In the genomic region with DNA sequence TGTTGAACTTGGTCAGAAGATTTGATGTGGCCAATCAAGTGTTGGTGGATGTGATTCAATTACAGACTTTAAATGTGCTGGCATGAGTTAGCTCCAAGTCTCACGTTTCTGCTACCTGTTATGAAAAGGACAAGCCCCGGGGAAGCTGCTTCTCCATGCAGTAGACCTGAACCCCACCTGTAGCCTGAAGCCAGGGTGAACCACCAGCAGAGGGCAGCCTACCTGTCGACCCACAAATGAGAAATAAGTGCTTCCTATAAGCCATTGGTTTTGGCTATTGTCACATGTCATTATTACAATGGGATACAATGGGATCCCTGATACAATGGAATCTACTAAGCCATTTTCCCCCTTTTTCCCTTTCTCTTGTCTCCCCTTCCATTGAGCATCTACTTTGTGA, we compare ENCODE assay signal across 10 cellular contexts.
DNase-seq lines count a peak whose midpoint lies in the region; ATAC-seq and TF ChIP-seq lines count a peak whose summit lies in the region.
"Had no signal": no experiment of that assay in that cellular context is flagged by ENCODE, and none has a peak within 500 bp of the region (broad histone marks: within the 10 kb centered on the region; RNA-seq: fewer than 3 reads in every experiment).

No MANE protein-coding gene starts in this region.

- H3K4me3 ChIP-seq in GM12864 (ENCODE audit: low read depth, low read length) (no peak overlapping the region), sigmoid colon (no peak overlapping the region)
- H3K4me3 ChIP-seq: uterus had no signal

- 44 to 52% methylated on average over 3 of the region's 3 CpGs for WGBS in sigmoid colon, 2 donors

- TF ChIP-seq EP300 in sigmoid colon (IDR thresholded peaks at IDR 0.05), result no peak

- TF ChIP-seq CTCF in GM12864 (IDR thresholded peaks at IDR 0.05; ENCODE audit: low read depth, low read length, missing control alignments) (peak; percentile 85), neural crest cell (conservative IDR thresholded peaks at IDR 0.05) (peak; percentile 33), Calu3 (IDR thresholded peaks at IDR 0.05; ENCODE audit: unreplicated experiment) (no peak), sigmoid colon (IDR thresholded peaks at IDR 0.05) (no peak)

- H3K4me1 Mint-ChIP-seq in activated T-cell treated with anti-CD3 and anti-CD28 coated beads, Interleukin-2, amount 50 U/mL, for 72 hours (ENCODE audit: low read depth), result no peaks in the 10 kb centered on the region
- peaks cover 4% of the 10 kb centered on the region for H3K4me1 Mint-ChIP-seq in neural crest cell
- H3K4me1 Mint-ChIP-seq in Calu3 (ENCODE audit: low read depth, unreplicated experiment), result no peaks in the 10 kb centered on the region

- no peak overlapping the region for H3K27ac Mint-ChIP-seq in activated T-cell treated with anti-CD3 and anti-CD28 coated beads, Interleukin-2, amount 50 U/mL, for 72 hours
- H3K27ac Mint-ChIP-seq in neural crest cell (ENCODE audit: unreplicated experiment) (no peak overlapping the region), Calu3 (ENCODE audit: unreplicated experiment) (no peak overlapping the region)

- H3K36me3 ChIP-seq in sigmoid colon, result no peaks in the 10 kb centered on the region
- H3K36me3 ChIP-seq: uterus had no signal

- no peaks in the 10 kb centered on the region for H3K9me3 ChIP-seq in sigmoid colon
- H3K9me3 ChIP-seq: uterus had no signal

- intact Hi-C loops in Calu3 (cut with micrococcal nuclease; ENCODE audit: unreplicated experiment), result no loop called here
- intact Hi-C loops in sigmoid colon (cut with DNase I), result no loop called here

- H3K27me3 ChIP-seq in sigmoid colon, result no peaks in the 10 kb centered on the region
- H3K27me3 ChIP-seq: uterus had no signal

- H3K27me3 Mint-ChIP-seq in activated T-cell treated with anti-CD3 and anti-CD28 coated beads, Interleukin-2, amount 50 U/mL, for 72 hours (ENCODE audit: low read depth), result peaks cover 30% of the 10 kb centered on the region
- H3K27me3 Mint-ChIP-seq in neural crest cell (ENCODE audit: low read depth), result peaks cover 58% of the 10 kb centered on the region
- no peaks in the 10 kb centered on the region for H3K27me3 Mint-ChIP-seq in Calu3 (ENCODE audit: unreplicated experiment)

- no peak for ATAC-seq in activated T-cell treated with anti-CD3 and anti-CD28 coated beads, Interleukin-2, amount 50 U/mL, for 72 hours (replicated peaks in 1 of 2)
- no peak for ATAC-seq in GM21529 (IDR thresholded peaks at IDR 0.05; ENCODE audit: unreplicated experiment)
- ATAC-seq in activated CD4-positive, CD25-positive, alpha-beta regulatory T cell treated with anti-CD3 and anti-CD28 coated beads, Interleukin-2, amount 50 U/mL, for 24 hours, result no peak
- ATAC-seq: left cardiac atrium had no signal

- TF ChIP-seq POLR2A in sigmoid colon (IDR thresholded peaks at IDR 0.05), result no peak

- DNase-seq in GM12864 (ENCODE audit: low read depth) (no peak), KBM-7 (peak; percentile 23), neural crest cell (ENCODE audit: low read depth, low spot score) (no peak), Calu3 (no peak), sigmoid colon (no peak)
- DNase-seq in activated T-cell treated with anti-CD3 and anti-CD28 coated beads, Interleukin-2, amount 50 U/mL, for 72 hours, result peak; percentile 17 to 25
- DNase-seq: left cardiac atrium, uterus had no signal

- H3K4me3 Mint-ChIP-seq in activated T-cell treated with anti-CD3 and anti-CD28 coated beads, Interleukin-2, amount 50 U/mL, for 72 hours, result no peak overlapping the region
- H3K4me3 Mint-ChIP-seq in neural crest cell (no peak overlapping the region), Calu3 (ENCODE audit: low read depth, unreplicated experiment) (no peak overlapping the region)

- no peaks in the 10 kb centered on the region for H3K9me3 Mint-ChIP-seq in activated T-cell treated with anti-CD3 and anti-CD28 coated beads, Interleukin-2, amount 50 U/mL, for 72 hours
- H3K9me3 Mint-ChIP-seq in neural crest cell, result no peaks in the 10 kb centered on the region
- peaks cover 8% of the 10 kb centered on the region for H3K9me3 Mint-ChIP-seq in Calu3 (ENCODE audit: low read depth, unreplicated experiment)

- no peaks in the 10 kb centered on the region for H3K36me3 Mint-ChIP-seq in activated T-cell treated with anti-CD3 and anti-CD28 coated beads, Interleukin-2, amount 50 U/mL, for 72 hours (ENCODE audit: insufficient read depth in 2 of 2)
- H3K36me3 Mint-ChIP-seq in neural crest cell (ENCODE audit: low read depth) (no peaks in the 10 kb centered on the region), Calu3 (ENCODE audit: insufficient read depth, unreplicated experiment) (no peaks in the 10 kb centered on the region)

- in situ Hi-C loops in KBM-7 (cut with MboI; ENCODE audit: low pct_unique_long_range_greater_than_20kb, low sequenced_read_pairs), result no loop called here

- CTCF ChIA-PET in Calu3 (lab: Charles Lee), result no interaction called here

- no peaks in the 10 kb centered on the region for H3K4me1 ChIP-seq in sigmoid colon
- H3K4me1 ChIP-seq: uterus had no signal

- BruUV-seq in Calu3 (replicated peaks; lab: Mats Ljungman, UMichigan), result no TSS peak

- no peak overlapping the region for H3K27ac ChIP-seq in sigmoid colon
- H3K27ac ChIP-seq: uterus had no signal

Comparison
In these comparisons a context has a peak if more than half of its experiments do, and no peak if none do; other contexts are left out.
1. DNase-seq: peak in KBM-7 (single experiment) and activated T-cell treated with anti-CD3 and anti-CD28 coated beads, Interleukin-2, amount 50 U/mL, for 72 hours (2 of 2); none in GM12864 (single experiment), neural crest cell (single experiment), Calu3 (single experiment) and sigmoid colon (single experiment).
2. CTCF ChIP-seq: peak in GM12864 (single experiment) and neural crest cell (single experiment); none in Calu3 (single experiment) and sigmoid colon (0 of 4).